ENCODE assay signal across 8 cellular contexts in the genomic region with DNA sequence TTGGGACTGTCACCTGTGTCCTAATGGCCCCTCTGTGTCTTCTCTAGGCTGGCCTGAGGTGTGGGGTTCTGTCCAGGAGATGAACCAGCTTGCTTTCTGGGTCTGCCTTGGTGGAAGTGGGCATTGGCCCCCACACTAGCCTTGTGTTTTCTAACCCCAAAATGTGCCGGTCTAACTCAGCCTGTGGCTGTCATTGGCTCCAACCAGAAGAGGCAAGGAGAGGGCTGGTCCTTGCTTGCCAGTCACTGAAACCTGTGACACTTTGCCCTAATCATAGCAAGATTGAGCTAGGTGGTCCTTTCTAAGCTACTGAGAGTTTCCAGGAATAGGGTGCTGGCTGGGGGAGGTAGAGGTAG. TPM values are rescaled to one million over a fixed set of nuclear protein-coding genes. Genes with fewer than 3 reads are reported as not detected.
DNase-seq lines count a peak whose midpoint lies in the region; ATAC-seq and TF ChIP-seq lines count a peak whose summit lies in the region.

No MANE protein-coding gene starts in this region.

- peak overlapping the region in 1 of 3 donors; percentile 88 for H3K4me3 ChIP-seq in thyroid gland (replicated peaks in 1 of 3)

- H3K27me3 Mint-ChIP-seq in activated T-cell treated with anti-CD3 and anti-CD28 coated beads, Interleukin-2, amount 50 U/mL, for 4 hours (ENCODE audit: low read depth), result no peaks in the 10 kb centered on the region
- H3K27me3 Mint-ChIP-seq in activated CD8-positive, alpha-beta T cell treated with anti-CD3 and anti-CD28 coated beads, Interleukin-2, amount 10 ng/mL, durations not matched to agents 7 days and 5 days (ENCODE audit: low read depth), result no peaks in the 10 kb centered on the region

- intact Hi-C loops in thyroid gland (cut with DNase I), result loop anchor here (2.0 kb wide), 1 partner anchor 175 kb away; no protein-coding TSS in a partner anchor

- peaks cover 34 to 46% of the 10 kb centered on the region in 2 donors for H3K4me1 ChIP-seq in thyroid gland

- H3K4me1 Mint-ChIP-seq in activated T-cell treated with anti-CD3 and anti-CD28 coated beads, Interleukin-2, amount 50 U/mL, for 4 hours (ENCODE audit: low read depth), result peaks cover 41% of the 10 kb centered on the region
- H3K4me1 Mint-ChIP-seq in activated CD8-positive, alpha-beta T cell treated with anti-CD3 and anti-CD28 coated beads, Interleukin-2, amount 10 ng/mL, durations not matched to agents 7 days and 5 days (ENCODE audit: low read depth), result peaks cover 56% of the 10 kb centered on the region

- H3K36me3 ChIP-seq in thyroid gland, result peaks cover 27% of the 10 kb centered on the region in 2 donors

- peak overlapping the region; percentile 91 for H3K27ac Mint-ChIP-seq in activated CD8-positive, alpha-beta T cell treated with anti-CD3 and anti-CD28 coated beads, Interleukin-2, amount 10 ng/mL, durations not matched to agents 7 days and 5 days

- CTCF ChIA-PET in activated CD8-positive, alpha-beta T cell treated with anti-CD3 and anti-CD28 coated beads, Interleukin-2, amount 10 ng/mL, durations not matched to agents 7 days and 5 days (lab: Charles Lee), result interaction anchor here (0.8 to 2.7 kb wide), 20 partner anchors 12 to 433 kb away, joined by 3 to 94 read pairs (median 4); partner anchors contain the start of genes FAM219B, PPCDC and RPP25

- TF ChIP-seq POLR2A in thyroid gland (IDR thresholded peaks at IDR 0.05), result no peak

- no peaks in the 10 kb centered on the region for H3K9me3 ChIP-seq in thyroid gland

- H3K27me3 ChIP-seq in layer of hippocampus (ENCODE audit: control insufficient read depth, insufficient read depth, low read length) (no peaks in the 10 kb centered on the region), thyroid gland (no peaks in the 10 kb centered on the region)

- H3K27ac ChIP-seq in layer of hippocampus (ENCODE audit: low read depth, low read length), result peak overlapping the region; percentile 12
- H3K27ac ChIP-seq in thyroid gland, result peak overlapping the region; percentile 93 to 96 (median 96)

- H3K9me3 Mint-ChIP-seq in activated T-cell treated with anti-CD3 and anti-CD28 coated beads, Interleukin-2, amount 50 U/mL, for 4 hours, result no peaks in the 10 kb centered on the region
- H3K9me3 Mint-ChIP-seq in activated CD8-positive, alpha-beta T cell treated with anti-CD3 and anti-CD28 coated beads, Interleukin-2, amount 10 ng/mL, durations not matched to agents 7 days and 5 days (ENCODE audit: insufficient read depth), result no peaks in the 10 kb centered on the region

- DNase-seq in activated T-cell treated with anti-CD3 and anti-CD28 coated beads, Interleukin-2, amount 50 U/mL, for 4 hours, result no peak
- DNase-seq in activated T-cell treated with anti-CD3 and anti-CD28 coated beads, Interleukin-2, amount 50 U/mL, for 1 hour, result no peak
- DNase-seq in activated CD8-positive, alpha-beta T cell treated with anti-CD3 and anti-CD28 coated beads, Interleukin-2, amount 10 ng/mL, durations not matched to agents 7 days and 5 days, result peak; percentile 41
- DNase-seq in thyroid gland (no peak), ureter (ENCODE audit: low spot score) (no peak)
- DNase-seq in central memory CD4-positive, alpha-beta T cell, result no peak

- peaks cover 2% of the 10 kb centered on the region for H3K36me3 Mint-ChIP-seq in activated T-cell treated with anti-CD3 and anti-CD28 coated beads, Interleukin-2, amount 50 U/mL, for 4 hours (ENCODE audit: insufficient read depth)
- H3K36me3 Mint-ChIP-seq in activated CD8-positive, alpha-beta T cell treated with anti-CD3 and anti-CD28 coated beads, Interleukin-2, amount 10 ng/mL, durations not matched to agents 7 days and 5 days (ENCODE audit: low read depth), result peaks cover 35% of the 10 kb centered on the region

- POLR2A ChIA-PET in activated CD8-positive, alpha-beta T cell treated with anti-CD3 and anti-CD28 coated beads, Interleukin-2, amount 10 ng/mL, durations not matched to agents 7 days and 5 days (lab: Charles Lee), result interaction anchor here (0.6 to 2.7 kb wide), 9 partner anchors 49 to 419 kb away, joined by 3 to 29 read pairs (median 3); partner anchors contain the start of gene PPCDC

- WGBS in thyroid gland, 2 donors, result 44 to 50% methylated on average over 1 of the region's 1 CpG

- no peak for ATAC-seq in activated T-cell treated with anti-CD3 and anti-CD28 coated beads, Interleukin-2, amount 50 U/mL, for 4 hours
- ATAC-seq in activated CD8-positive, alpha-beta T cell treated with anti-CD3 and anti-CD28 coated beads, Interleukin-2, amount 10 ng/mL, durations not matched to agents 7 days and 5 days, result no peak
- no peak for ATAC-seq in HG03342 (IDR thresholded peaks at IDR 0.05; ENCODE audit: unreplicated experiment)

- peak overlapping the region; percentile 89 for H3K4me3 Mint-ChIP-seq in activated T-cell treated with anti-CD3 and anti-CD28 coated beads, Interleukin-2, amount 50 U/mL, for 4 hours
- peak overlapping the region; percentile 89 for H3K4me3 Mint-ChIP-seq in activated CD8-positive, alpha-beta T cell treated with anti-CD3 and anti-CD28 coated beads, Interleukin-2, amount 10 ng/mL, durations not matched to agents 7 days and 5 days

- no peak for TF ChIP-seq CTCF in thyroid gland (IDR thresholded peaks at IDR 0.05)

RNA-seq across cellular contexts. Expression of gene C15orf39, which starts 2.2 kb away (rescaled TPM):
- 10 to 100 TPM; 49.9 to 68.7 (median 62.0) TPM for total RNA-seq in activated T-cell treated with anti-CD3 and anti-CD28 coated beads, Interleukin-2, amount 50 U/mL, for 4 hours
- 10 to 100 TPM; 57.2 to 59.4 TPM for total RNA-seq in activated CD8-positive, alpha-beta T cell treated with anti-CD3 and anti-CD28 coated beads, Interleukin-2, amount 10 ng/mL, durations not matched to agents 7 days and 5 days
- total RNA-seq in thyroid gland (10 to 100 TPM; 10.6 to 18.3 (median 16.7) TPM), ureter (32.7 TPM)

RNA-seq across cellular contexts. Expression of gene GOLGA6C, which starts 54.2 kb away (rescaled TPM):
- not detected for total RNA-seq in activated T-cell treated with anti-CD3 and anti-CD28 coated beads, Interleukin-2, amount 50 U/mL, for 4 hours
- not detected for total RNA-seq in activated CD8-positive, alpha-beta T cell treated with anti-CD3 and anti-CD28 coated beads, Interleukin-2, amount 10 ng/mL, durations not matched to agents 7 days and 5 days
- total RNA-seq in thyroid gland (not detected), ureter (not detected)
